ENCODE assay signal across 32 cellular contexts in the genomic region with DNA sequence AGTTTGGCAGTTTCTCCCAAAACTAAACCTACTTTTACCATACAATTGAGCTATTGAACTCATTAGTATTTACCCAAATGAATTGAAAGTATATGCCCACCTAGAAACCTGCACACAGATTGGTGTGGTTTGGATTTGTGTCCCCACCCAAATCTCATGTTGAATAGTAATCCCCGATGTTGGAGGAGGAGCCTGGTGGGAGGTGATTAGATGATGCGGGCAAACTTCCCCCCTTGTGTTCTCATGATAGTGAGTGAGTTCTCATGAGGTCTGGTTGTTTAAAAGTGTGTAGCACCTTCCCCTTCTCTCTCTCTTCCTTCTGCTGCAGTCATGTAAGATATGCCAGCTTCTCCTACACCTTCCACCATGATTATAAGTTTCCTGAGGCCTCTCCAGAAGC. TPM values are rescaled to one million over a fixed set of nuclear protein-coding genes. Genes with fewer than 3 reads are reported as not detected.
"Had no signal": no experiment of that assay in that cellular context is flagged by ENCODE, and none has a peak within 500 bp of the region (broad histone marks: within the 10 kb centered on the region; RNA-seq: fewer than 3 reads in every experiment).

No MANE protein-coding gene starts in this region.

- H3K4me1 ChIP-seq: stomach, suprapubic skin, testis, thyroid gland, tibial artery, tibial nerve, transverse colon, upper lobe of left lung, upper lobe of right lung, uterus, vagina had no signal

- DNase-seq: stimulated activated CD4-positive, alpha-beta T cell treated with anti-CD3 and anti-CD28 coated beads, Interleukin-2, amount 100 ng/mL, for 48 hours; stimulated activated CD4-positive, alpha-beta T cell treated with anti-CD3 and anti-CD28 coated beads, Interleukin-4, amount 100 ng/mL, for 1 hour; stimulated activated CD4-positive, alpha-beta T cell treated with anti-CD3 and anti-CD28 coated beads, Interleukin-4, amount 100 ng/mL, for 24 hours; stimulated activated CD4-positive, alpha-beta T cell treated with anti-CD3 and anti-CD28 coated beads, Interleukin-4, amount 100 ng/mL, for 4 hours; stimulated activated CD8-positive, alpha-beta memory T cell treated with anti-CD3 and anti-CD28 coated beads, Interleukin-4, amount 100 ng/mL, for 48 hours; stimulated activated naive B cell treated with anti-CD40 and anti-IgM and Interleukin-4, amounts not matched to agents 10 μg/mL and 1 μg/mL and 100 μg/mL, for 72 hours; stimulated activated naive CD4-positive, alpha-beta T cell; stimulated activated naive CD4-positive, alpha-beta T cell treated with Interleukin-2 at 50 U/mL for 16 hours; stimulated activated naive CD8-positive, alpha-beta T cell treated with anti-CD3 and anti-CD28 coated beads, Interleukin-15, amount 100 ng/mL, for 72 hours; stimulated activated naive CD8-positive, alpha-beta T cell treated with anti-CD3 and anti-CD28 coated beads, Interleukin-15, Interleukin-2, amounts not matched to agents 100 U/mL and 50 U/mL, for 24 hours; stomach; substantia nigra; testis; thyroid gland; tibial artery; transverse colon; trophoblast cell; upper lobe of left lung; upper lobe of right lung; uterus had no signal

- H3K4me3 Mint-ChIP-seq: stimulated activated effector memory CD8-positive, alpha-beta T cell treated with anti-CD3 and anti-CD28 coated beads, Interleukin-12 subunit alpha, Interleukin-12 subunit beta, amount 100 ng/mL, for 72 hours; stimulated activated memory B cell treated with anti-CD40 and anti-IgM and Interleukin-4, amounts not matched to agents 10 μg/mL and 1 μg/mL and 100 μg/mL, for 72 hours; stimulated activated naive B cell treated with anti-CD40 and anti-IgM and Interleukin-4, amounts not matched to agents 10 μg/mL and 1 μg/mL and 100 μg/mL, for 72 hours; stimulated activated naive CD8-positive, alpha-beta T cell treated with anti-CD3 and anti-CD28 coated beads, Interleukin-15, amount 100 ng/mL, for 72 hours; stimulated activated naive CD8-positive, alpha-beta T cell treated with anti-CD3 and anti-CD28 coated beads, Interleukin-15, Interleukin-2, amounts not matched to agents 100 ng/mL and 50 ng/mL, for 24 hours; type B pancreatic cell had no signal

- H3K4me1 Mint-ChIP-seq: stimulated activated effector memory CD8-positive, alpha-beta T cell treated with anti-CD3 and anti-CD28 coated beads, Interleukin-12 subunit alpha, Interleukin-12 subunit beta, amount 100 ng/mL, for 72 hours; stimulated activated memory B cell treated with anti-CD40 and anti-IgM and Interleukin-4, amounts not matched to agents 10 μg/mL and 1 μg/mL and 100 μg/mL, for 72 hours; stimulated activated naive B cell treated with anti-CD40 and anti-IgM and Interleukin-4, amounts not matched to agents 10 μg/mL and 1 μg/mL and 100 μg/mL, for 72 hours; stimulated activated naive CD8-positive, alpha-beta T cell treated with anti-CD3 and anti-CD28 coated beads, Interleukin-15, amount 100 ng/mL, for 72 hours had no signal

- H3K9me3 ChIP-seq: stomach, suprapubic skin, testis, thoracic aorta, thyroid gland, tibial artery, tibial nerve, transverse colon, upper lobe of left lung, upper lobe of right lung, uterus, vagina had no signal

- H3K27ac ChIP-seq: stomach, suprapubic skin, testis, thoracic aorta, thyroid gland, tibial artery, tibial nerve, transverse colon, upper lobe of left lung, upper lobe of right lung, uterus, vagina had no signal

- H3K9me3 Mint-ChIP-seq: stimulated activated naive CD8-positive, alpha-beta T cell treated with anti-CD3 and anti-CD28 coated beads, Interleukin-15, Interleukin-2, amounts not matched to agents 100 ng/mL and 50 ng/mL, for 24 hours; type B pancreatic cell had no signal

- H3K27me3 Mint-ChIP-seq: stimulated activated memory B cell treated with anti-CD40 and anti-IgM and Interleukin-4, amounts not matched to agents 10 μg/mL and 1 μg/mL and 100 μg/mL, for 72 hours had no signal

- H3K36me3 ChIP-seq: stomach, suprapubic skin, thoracic aorta, thyroid gland, tibial artery, tibial nerve, transverse colon, upper lobe of left lung, upper lobe of right lung, uterus, vagina had no signal

- H3K27me3 ChIP-seq: stomach, suprapubic skin, testis, thyroid gland, tibial artery, tibial nerve, transverse colon, upper lobe of left lung, upper lobe of right lung, vagina had no signal

- H3K36me3 Mint-ChIP-seq: stimulated activated effector memory CD8-positive, alpha-beta T cell treated with anti-CD3 and anti-CD28 coated beads, Interleukin-12 subunit alpha, Interleukin-12 subunit beta, amount 100 ng/mL, for 72 hours; stimulated activated memory B cell treated with anti-CD40 and anti-IgM and Interleukin-4, amounts not matched to agents 10 μg/mL and 1 μg/mL and 100 μg/mL, for 72 hours; stimulated activated naive B cell treated with anti-CD40 and anti-IgM and Interleukin-4, amounts not matched to agents 10 μg/mL and 1 μg/mL and 100 μg/mL, for 72 hours; type B pancreatic cell had no signal

- H3K27ac Mint-ChIP-seq: stimulated activated effector memory CD8-positive, alpha-beta T cell treated with anti-CD3 and anti-CD28 coated beads, Interleukin-12 subunit alpha, Interleukin-12 subunit beta, amount 100 ng/mL, for 72 hours; stimulated activated memory B cell treated with anti-CD40 and anti-IgM and Interleukin-4, amounts not matched to agents 10 μg/mL and 1 μg/mL and 100 μg/mL, for 72 hours; stimulated activated naive B cell treated with anti-CD40 and anti-IgM and Interleukin-4, amounts not matched to agents 10 μg/mL and 1 μg/mL and 100 μg/mL, for 72 hours; stimulated activated naive CD8-positive, alpha-beta T cell treated with anti-CD3 and anti-CD28 coated beads, Interleukin-15, amount 100 ng/mL, for 72 hours; stimulated activated naive CD8-positive, alpha-beta T cell treated with anti-CD3 and anti-CD28 coated beads, Interleukin-15, Interleukin-2, amounts not matched to agents 100 ng/mL and 50 ng/mL, for 24 hours; type B pancreatic cell had no signal

- H3K4me3 ChIP-seq: stomach, suprapubic skin, testis, thoracic aorta, thyroid gland, tibial artery, tibial nerve, transverse colon, upper lobe of left lung, upper lobe of right lung, uterus, vagina had no signal

RNA-seq across cellular contexts. Expression of a gene that starts 4.0 kb away (rescaled TPM):
- total RNA-seq: subcutaneous adipose tissue, temporal lobe, thoracic aorta, thyroid gland, tibial nerve, upper lobe of left lung, upper lobe of right lung, urinary bladder had no signal
- polyA plus RNA-seq: urinary bladder had no signal

RNA-seq across cellular contexts. Expression of a gene that starts 15.4 kb away (rescaled TPM):
- total RNA-seq: temporal lobe, transverse colon, urinary bladder had no signal

RNA-seq across cellular contexts. Expression of a gene that starts 25.7 kb away (rescaled TPM):
- total RNA-seq: subcutaneous adipose tissue, thyroid gland, tibial nerve, transverse colon, upper lobe of right lung, urinary bladder, uterus had no signal
- polyA plus RNA-seq: urinary bladder had no signal

RNA-seq across cellular contexts. Expression of a gene that starts 42.5 kb away (rescaled TPM):
- total RNA-seq: transverse colon had no signal

RNA-seq across cellular contexts. Expression of a gene that starts 43.5 kb away (rescaled TPM):
- total RNA-seq: stomach, subcutaneous adipose tissue, temporal lobe, thoracic aorta, thyroid gland, tibial nerve, transverse colon, upper lobe of left lung, upper lobe of right lung, ureter, urinary bladder, uterus, vagina had no signal
- polyA plus RNA-seq: stomach, urinary bladder had no signal
